Comparison of ENCODE assay signal across 8 cellular contexts in genomic region chr2:69714539-69715220, GRCh38. TPM values are rescaled to one million over a fixed set of nuclear protein-coding genes. Genes with fewer than 3 reads are reported as not detected.
DNase-seq lines count a peak whose midpoint lies in the region; ATAC-seq and TF ChIP-seq lines count a peak whose summit lies in the region.
"Not testable (repeated sequence)": the region's sequence is repeated elsewhere in the genome, so short reads cannot be mapped to it uniquely, and the experiment has no call there.

No MANE protein-coding gene starts in this region.

- DNase-seq in GM12865 (ENCODE audit: low read depth), result peak; percentile 92
- peak; percentile 55 for DNase-seq in NCI-H2029 (lab: John Stamatoyannopoulos, UW)
- peak; percentile 58 to 88 (median 73) for DNase-seq in T-helper 2 cell
- peak; percentile 77 for DNase-seq in activated naive CD8-positive, alpha-beta T cell treated with anti-CD3 and anti-CD28 coated beads, Interleukin-2, amount 50 U/mL, for 16 hours (ENCODE audit: low read depth, low spot score)
- peak; percentile 89 for DNase-seq in Right ventricle myocardium superior
- DNase-seq in posterior cingulate gyrus, result peak; percentile 44 to 97 (median 84)
- DNase-seq in upper lobe of left lung, result peak in 1 of 2 donors; percentile 88

- peak; percentile 81 for ATAC-seq in HG02798 (IDR thresholded peaks at IDR 0.05; ENCODE audit: poor library complexity, unreplicated experiment)
- peak; percentile 97 for ATAC-seq in Right ventricle myocardium superior (ENCODE audit: poor library complexity)
- ATAC-seq in upper lobe of left lung (ENCODE audit: low FRiP score in 2 of 2), result peak; percentile 92 to 94

- TF ChIP-seq EP300 in upper lobe of left lung (IDR thresholded peaks at IDR 0.05), result not testable (repeated sequence)

- not testable (repeated sequence) for TF ChIP-seq POLR2A in upper lobe of left lung (IDR thresholded peaks at IDR 0.05)

- H3K4me3 ChIP-seq in GM12865 (ENCODE audit: low read depth, low read length); upper lobe of left lung: not testable (repeated sequence)

- intact Hi-C loops in Right ventricle myocardium superior (cut with DNase I) (loop anchor here (2.0 to 10.0 kb wide), 2 partner anchors 70 to 160 kb away; partner anchors contain the start of gene AAK1), posterior cingulate gyrus (cut with DNase I) (loop anchor here (1.0 to 10.0 kb wide), 4 partner anchors 70 to 339 kb away; partner anchors contain the start of gene AAK1)

- WGBS in upper lobe of left lung, 2 donors, result 18 to 24% methylated on average over 4 to 9 of the region's 9 CpGs

- not testable (repeated sequence) for H3K9me3 ChIP-seq in upper lobe of left lung

- H3K36me3 ChIP-seq in upper lobe of left lung, result not testable (repeated sequence)

- H3K27me3 ChIP-seq in upper lobe of left lung, result not testable (repeated sequence)

- H3K4me1 ChIP-seq in upper lobe of left lung, result not testable (repeated sequence)

- H3K27ac ChIP-seq in upper lobe of left lung, result not testable (repeated sequence)

- TF ChIP-seq CTCF in GM12865 (IDR thresholded peaks at IDR 0.05; ENCODE audit: insufficient read depth, low read depth, low read length, missing control alignments) (peak; percentile 71), upper lobe of left lung (IDR thresholded peaks at IDR 0.05) (peak; percentile 61 to 87 (median 78))

RNA-seq across cellular contexts. Expression of gene ANXA4, which starts 27.3 kb away (rescaled TPM):
- total RNA-seq in Right ventricle myocardium superior (22.5 TPM), upper lobe of left lung (100 to 1,000 TPM in 5 of 6 donors, 10 to 100 TPM in 1; 84.0 to 214 (median 161) TPM)
